ENCODE assay signal across 8 cellular contexts in the genomic region with DNA sequence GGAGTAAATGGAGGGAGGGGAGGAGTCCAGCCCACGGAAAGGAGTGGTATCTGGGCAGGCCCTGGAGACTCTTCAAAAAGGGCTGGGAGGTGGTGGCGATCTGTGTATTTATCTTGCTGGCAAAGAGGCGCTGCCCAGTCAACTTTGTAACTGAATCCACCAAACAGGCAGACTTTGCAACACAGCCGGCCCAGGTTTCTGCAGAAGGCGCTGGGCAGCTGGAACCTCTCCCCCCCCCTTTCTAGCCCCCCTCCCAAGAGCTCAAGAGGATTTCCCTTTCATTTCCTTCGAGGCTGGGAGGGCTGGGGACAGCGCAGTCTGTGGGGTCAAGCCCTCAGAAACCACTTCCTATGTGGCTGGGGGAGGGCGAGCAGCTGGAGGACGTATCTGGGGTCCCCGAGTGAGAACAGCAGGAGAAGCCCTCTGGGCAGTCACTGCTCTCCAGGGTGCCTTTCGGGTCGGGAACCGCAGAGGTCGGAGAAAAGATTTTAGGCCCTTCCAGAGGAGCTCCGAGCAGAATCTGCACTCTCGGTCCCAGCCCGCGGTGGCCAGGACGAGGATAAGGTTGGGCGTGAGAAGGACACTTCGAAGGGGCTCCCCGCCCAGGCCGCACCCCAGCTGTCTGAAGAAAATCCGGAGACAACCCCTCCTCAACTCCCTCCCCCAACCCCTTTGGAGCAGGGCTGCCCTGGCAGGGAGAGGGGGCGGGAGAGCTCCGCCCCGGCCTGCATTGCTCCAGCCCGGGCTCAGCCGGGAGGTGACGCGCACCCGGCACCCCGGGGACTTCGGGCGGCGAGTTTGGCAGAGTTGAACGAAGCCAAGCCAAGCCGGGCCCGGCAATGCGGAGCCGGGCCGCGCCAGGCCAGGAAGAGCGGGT. TPM values are rescaled to one million over a fixed set of nuclear protein-coding genes. Genes with fewer than 3 reads are reported as not detected.
DNase-seq lines count a peak whose midpoint lies in the region; ATAC-seq and TF ChIP-seq lines count a peak whose summit lies in the region.

No MANE protein-coding gene starts in this region.

- intact Hi-C loops in left ventricle myocardium inferior (cut with micrococcal nuclease) (no loop called here), psoas muscle (cut with DNase I) (loop anchor here (5.0 kb wide), 2 partner anchors 42 to 457 kb away; no protein-coding TSS in a partner anchor)

- H3K27ac ChIP-seq in SK-N-MC (no peak overlapping the region), left ventricle myocardium inferior (replicated peaks) (peak overlapping the region; percentile 99), psoas muscle (peak overlapping the region; percentile 93)

- peak; percentile 23 for ATAC-seq in GM19328 (IDR thresholded peaks at IDR 0.05; ENCODE audit: unreplicated experiment)
- ATAC-seq in HG03460 (IDR thresholded peaks at IDR 0.05; ENCODE audit: unreplicated experiment) = peak; percentile 22
- peak; percentile 39 for ATAC-seq in activated naive CD8-positive, alpha-beta T cell treated with anti-CD3 and anti-CD28 coated beads, Interleukin-2, amount 10 ng/mL, durations not matched to agents 7 days and 5 days (ENCODE audit: low read depth)
- ATAC-seq in psoas muscle = peak; percentile 33 to 44 (median 38)

- H3K36me3 ChIP-seq in BE2C (no peaks in the 10 kb centered on the region), SK-N-MC (ENCODE audit: insufficient read depth, low read length) (no peaks in the 10 kb centered on the region), left ventricle myocardium inferior (peaks cover 5% of the 10 kb centered on the region), psoas muscle (ENCODE audit: insufficient read depth in 1 of 2, low read depth in 1 of 2) (peaks cover 0 to 10% of the 10 kb centered on the region in 2 donors)

- peaks cover 35% of the 10 kb centered on the region for H3K27me3 Mint-ChIP-seq in activated naive CD8-positive, alpha-beta T cell treated with anti-CD3 and anti-CD28 coated beads, Interleukin-2, amount 10 ng/mL, durations not matched to agents 7 days and 5 days

- H3K27me3 ChIP-seq in BE2C (no peaks in the 10 kb centered on the region; the same call in 1 of the 2 replicates), left ventricle myocardium inferior (ENCODE audit: low read depth) (no peaks in the 10 kb centered on the region), psoas muscle (ENCODE audit: insufficient read depth in 3 of 3, low read length in 2 of 3) (no peaks in the 10 kb centered on the region)

- H3K9me3 ChIP-seq in BE2C (no peaks in the 10 kb centered on the region), SK-N-MC (ENCODE audit: low read depth, low read length) (no peaks in the 10 kb centered on the region), left ventricle myocardium inferior (replicated peaks) (no peaks in the 10 kb centered on the region), psoas muscle (no peaks in the 10 kb centered on the region)

- 1% methylated on average over 25 to 44 of the region's 44 CpGs for WGBS in psoas muscle, 3 donors

- POLR2A ChIA-PET in activated naive CD8-positive, alpha-beta T cell treated with anti-CD3 and anti-CD28 coated beads, Interleukin-2, amount 10 ng/mL, durations not matched to agents 7 days and 5 days (lab: Charles Lee) = interaction anchor here (0.6 to 1.9 kb wide), 6 partner anchors 10 to 351 kb away, joined by 3 to 5 read pairs (median 4); no protein-coding TSS in a partner anchor

- H3K27ac Mint-ChIP-seq in activated naive CD8-positive, alpha-beta T cell treated with anti-CD3 and anti-CD28 coated beads, Interleukin-2, amount 10 ng/mL, durations not matched to agents 7 days and 5 days = peak overlapping the region; percentile 80

- H3K9ac ChIP-seq in SK-N-MC (ENCODE audit: insufficient read length) = peak overlapping the region; percentile 53

- H3K4me3 Mint-ChIP-seq in activated naive CD8-positive, alpha-beta T cell treated with anti-CD3 and anti-CD28 coated beads, Interleukin-2, amount 10 ng/mL, durations not matched to agents 7 days and 5 days = peak overlapping the region; percentile 91

- H3K4me1 ChIP-seq in BE2C (peaks cover 10% of the 10 kb centered on the region), left ventricle myocardium inferior (peaks cover 68% of the 10 kb centered on the region), psoas muscle (peaks cover 64% of the 10 kb centered on the region)

- peaks cover 20% of the 10 kb centered on the region for H3K4me1 Mint-ChIP-seq in activated naive CD8-positive, alpha-beta T cell treated with anti-CD3 and anti-CD28 coated beads, Interleukin-2, amount 10 ng/mL, durations not matched to agents 7 days and 5 days

- no peaks in the 10 kb centered on the region for H3K36me3 Mint-ChIP-seq in activated naive CD8-positive, alpha-beta T cell treated with anti-CD3 and anti-CD28 coated beads, Interleukin-2, amount 10 ng/mL, durations not matched to agents 7 days and 5 days

- TF ChIP-seq CTCF in BE2C (IDR thresholded peaks at IDR 0.05; ENCODE audit: low read depth, low read length) = no peak
- no peak for TF ChIP-seq CTCF in left ventricle myocardium inferior (IDR thresholded peaks at IDR 0.05; ENCODE audit: borderline replicate concordance)
- no peak for TF ChIP-seq CTCF in psoas muscle (IDR thresholded peaks at IDR 0.05)

- H3K4me3 ChIP-seq in BE2C (ENCODE audit: low read depth, low read length) (peak overlapping the region; percentile 61), SK-N-MC (peak overlapping the region; percentile 78), left ventricle myocardium inferior (peak overlapping the region; percentile 99), psoas muscle (peak overlapping the region; percentile 76)

- no peaks in the 10 kb centered on the region for H3K9me3 Mint-ChIP-seq in activated naive CD8-positive, alpha-beta T cell treated with anti-CD3 and anti-CD28 coated beads, Interleukin-2, amount 10 ng/mL, durations not matched to agents 7 days and 5 days

- peak; percentile 47 for DNase-seq in BE2C
- no peak for DNase-seq in SK-N-MC (ENCODE audit: low read depth, low spot score)
- DNase-seq in activated naive CD8-positive, alpha-beta T cell treated with anti-CD3 and anti-CD28 coated beads, Interleukin-2, amount 10 ng/mL, durations not matched to agents 7 days and 5 days = peak; percentile 78
- DNase-seq in left ventricle myocardium inferior = peak; percentile 81
- peak; percentile 84 to 91 for DNase-seq in psoas muscle
- DNase-seq in NCI-H446 treated with DMSO at 0.1 percent for 48 hours (lab: John Stamatoyannopoulos, UW) = no peak

RNA-seq across cellular contexts. Expression of gene ZCCHC24, which starts 0.9 kb away (rescaled TPM):
- polyA plus RNA-seq in BE2C (2012; ENCODE audit: insufficient read depth, insufficient read length, low read depth) = 5.6 TPM
- total RNA-seq in activated naive CD8-positive, alpha-beta T cell treated with anti-CD3 and anti-CD28 coated beads, Interleukin-2, amount 10 ng/mL, durations not matched to agents 7 days and 5 days = 1 to 10 TPM; 2.4 to 3.2 TPM
- total RNA-seq in left ventricle myocardium inferior (47.5 TPM), psoas muscle (10 to 100 TPM; 31.6 to 64.7 (median 47.9) TPM)
- 100 to 1,000 TPM in 1 of 3 donors, 10 to 100 TPM in 2; 11.2 to 112 (median 36.2) TPM for polyA plus RNA-seq in psoas muscle

Comparison
In these comparisons a context has a peak if more than half of its experiments do, and no peak if none do; other contexts are left out.
1. DNase-seq: peak in BE2C (single experiment), activated naive CD8-positive, alpha-beta T cell treated with anti-CD3 and anti-CD28 coated beads, Interleukin-2, amount 10 ng/mL, durations not matched to agents 7 days and 5 days (single experiment), left ventricle myocardium inferior (single experiment) and psoas muscle (2 of 2); none in SK-N-MC (single experiment) and NCI-H446 treated with DMSO at 0.1 percent for 48 hours (single experiment).
2. RNA of gene ZCCHC24, which starts 0.9 kb away (total RNA-seq): 31.6 to 64.7 TPM in psoas muscle and 47.5 TPM in left ventricle myocardium inferior (single experiment); 2.4 to 3.2 TPM in activated naive CD8-positive, alpha-beta T cell treated with anti-CD3 and anti-CD28 coated beads, Interleukin-2, amount 10 ng/mL, durations not matched to agents 7 days and 5 days; every median in the first group is over 4 times any median in the second.
3. Peak in every context shown above with its lines, with median percentiles within 50 percentile points of each other: H3K4me3 ChIP-seq and ATAC-seq.